In genomic region chr2:234881413-234882241, GRCh38 we compare ENCODE assay signal across 7 cellular contexts.
DNase-seq lines count a peak whose midpoint lies in the region; ATAC-seq and TF ChIP-seq lines count a peak whose summit lies in the region.

No MANE protein-coding gene starts in this region.

- no peak for TF ChIP-seq POLR2A in GM18505 (IDR thresholded peaks at IDR 0.05; ENCODE audit: borderline replicate concordance, extremely low read depth, insufficient read depth, insufficient read length)

- H3K9me3 ChIP-seq in WERI-Rb-1 (ENCODE audit: severe bottlenecking) (peaks cover 2% of the 10 kb centered on the region), endodermal cell (ENCODE audit: control insufficient read depth, low read length) (peaks cover 14% of the 10 kb centered on the region)

- peaks cover 2% of the 10 kb centered on the region for H3K36me3 Mint-ChIP-seq in endodermal cell (ENCODE audit: low read depth)

- no peaks in the 10 kb centered on the region for H3K4me1 ChIP-seq in endodermal cell (ENCODE audit: control insufficient read depth, insufficient read depth, low read length)

- H3K4me3 Mint-ChIP-seq in endodermal cell = no peak overlapping the region

- peaks cover 11% of the 10 kb centered on the region for H3K9me3 Mint-ChIP-seq in endodermal cell

- DNase-seq in GM10266 (ENCODE audit: extremely low spot score) (peak; percentile 41), NCI-H1048 (lab: John Stamatoyannopoulos, UW) (peak; percentile 91), WERI-Rb-1 (peak; percentile 60), endodermal cell (peak; percentile 94), lung microvascular endothelial cell (ENCODE audit: low read depth in 2 of 2) (peak; percentile 78 to 91)
- DNase-seq in stimulated activated CD8-positive, alpha-beta memory T cell treated with anti-CD3 and anti-CD28 coated beads, Interleukin-7, amount 100 ng/mL, for 24 hours (ENCODE audit: low read depth) = peak; percentile 24

- no peak overlapping the region for H3K27ac ChIP-seq in WERI-Rb-1
- no peak overlapping the region for H3K27ac ChIP-seq in endodermal cell (ENCODE audit: low read depth, low read length)

- no peak for TF ChIP-seq CTCF in GM10266 (IDR thresholded peaks at IDR 0.05; ENCODE audit: control insufficient read depth, insufficient read depth, low read depth, missing control alignments)
- TF ChIP-seq CTCF in WERI-Rb-1 (IDR thresholded peaks at IDR 0.05; ENCODE audit: low read depth, low read length) = peak; percentile 59
- TF ChIP-seq CTCF in endodermal cell (conservative IDR thresholded peaks at IDR 0.05) = peak; percentile 84

- H3K36me3 ChIP-seq in WERI-Rb-1 = no peaks in the 10 kb centered on the region
- H3K36me3 ChIP-seq in endodermal cell (ENCODE audit: control insufficient read depth, insufficient read depth, low read length) = no peaks in the 10 kb centered on the region

- H3K27me3 Mint-ChIP-seq in endodermal cell (ENCODE audit: insufficient read depth) = no peaks in the 10 kb centered on the region

- no peaks in the 10 kb centered on the region for H3K27me3 ChIP-seq in WERI-Rb-1 (ENCODE audit: insufficient read depth, low read depth, severe bottlenecking)
- no peaks in the 10 kb centered on the region for H3K27me3 ChIP-seq in endodermal cell (ENCODE audit: control insufficient read depth, insufficient read depth, low read length, poor library complexity, severe bottlenecking)

- no peak overlapping the region for H3K9ac ChIP-seq in endodermal cell (ENCODE audit: extremely low read depth, low read length, poor library complexity, severe bottlenecking)

- ATAC-seq in GM18505 (IDR thresholded peaks at IDR 0.05; ENCODE audit: unreplicated experiment) = no peak

- H3K27ac Mint-ChIP-seq in endodermal cell = no peak overlapping the region

- H3K4me1 Mint-ChIP-seq in endodermal cell = peaks cover 18% of the 10 kb centered on the region

- 73 to 76% methylated on average over 4 to 8 of the region's 8 CpGs for WGBS in endodermal cell (ENCODE audit: insufficient coverage in 1 of 2, insufficient read length in 1 of 2), 2 experiments

- H3K4me3 ChIP-seq in WERI-Rb-1 (ENCODE audit: low read depth, low read length) (no peak overlapping the region), endodermal cell (ENCODE audit: low read length) (no peak overlapping the region)

Comparison
In these comparisons a context has a peak if more than half of its experiments do, and no peak if none do; other contexts are left out.
1. DNase-seq: peak in every context shown above with its lines; median percentile 94 in endodermal cell; 91 in NCI-H1048; 84 in lung microvascular endothelial cell; 60 in WERI-Rb-1; 41 in GM10266; 24 in stimulated activated CD8-positive, alpha-beta memory T cell treated with anti-CD3 and anti-CD28 coated beads, Interleukin-7, amount 100 ng/mL, for 24 hours.